Comparison of ENCODE assay signal across 9 cellular contexts in the genomic region with DNA sequence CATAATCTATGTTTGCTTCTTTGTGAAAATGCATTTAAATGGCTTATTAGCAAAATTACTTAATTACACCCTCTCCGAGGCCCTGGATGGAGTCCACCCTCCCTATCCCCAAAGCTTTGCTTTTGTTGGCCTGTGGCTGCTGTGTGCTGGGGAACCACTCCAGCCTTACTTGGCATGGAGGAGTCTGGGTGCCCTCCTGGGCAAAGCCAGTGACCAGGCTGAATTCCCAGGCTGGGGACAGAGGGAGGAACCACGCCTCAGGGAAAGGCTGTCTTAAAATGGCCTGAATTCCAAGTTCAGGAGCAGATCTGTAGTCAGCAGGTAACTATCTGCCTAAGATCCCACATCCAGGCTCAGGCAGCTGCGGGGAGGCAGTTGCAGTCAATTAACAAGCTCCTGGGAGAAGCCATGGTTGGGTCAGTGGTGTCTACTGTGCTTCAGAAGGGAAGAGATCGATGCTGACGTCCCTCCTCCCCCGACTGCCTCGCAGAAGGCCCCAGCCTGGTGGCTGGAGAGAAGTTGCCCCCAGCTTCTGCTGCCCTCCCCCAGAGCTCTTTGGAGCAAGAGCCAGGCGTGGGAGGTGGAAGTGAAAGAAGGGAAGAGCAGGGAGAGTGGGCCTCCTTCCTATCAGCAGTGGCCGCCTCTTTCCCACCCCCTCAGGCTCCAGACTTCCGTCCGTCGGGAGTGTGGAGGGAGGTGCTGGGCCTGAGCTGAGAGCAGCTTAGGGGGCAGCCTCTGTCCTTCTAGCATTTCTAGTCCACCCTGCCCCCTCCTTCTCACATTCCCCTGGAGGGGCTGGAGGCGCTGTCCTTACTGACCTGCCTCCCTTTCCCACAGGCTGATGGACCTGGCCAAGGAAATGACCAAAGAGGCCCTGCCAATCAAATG. TPM values are rescaled to one million over a fixed set of nuclear protein-coding genes. Genes with fewer than 3 reads are reported as not detected.
DNase-seq lines count a peak whose midpoint lies in the region; ATAC-seq and TF ChIP-seq lines count a peak whose summit lies in the region.
"Had no signal": no experiment of that assay in that cellular context is flagged by ENCODE, and none has a peak within 500 bp of the region (broad histone marks: within the 10 kb centered on the region; RNA-seq: fewer than 3 reads in every experiment).

No MANE protein-coding gene starts in this region.

- DNase-seq in KBM-7 (peak; percentile 76), caudate nucleus (lab: John Stamatoyannopoulos, UW) (peak in 14 of 61 donors; percentile 23 to 71 (median 40)), kidney glomerular epithelial cell (lab: John Stamatoyannopoulos, UW) (peak; percentile 49), smooth muscle cell (lab: John Stamatoyannopoulos, UW; ENCODE audit: unreplicated experiment) (peak; percentile 57), MM.1S (no peak), AML-193 (lab: John Stamatoyannopoulos, UW) (no peak)
- DNase-seq: T-helper 9 cell had no signal

- H3K36me3 ChIP-seq in smooth muscle cell (ENCODE audit: low read depth) (no peaks in the 10 kb centered on the region), MM.1S (replicated peaks; ENCODE audit: insufficient read depth, low read length) (no peaks in the 10 kb centered on the region)

- H3K9me3 ChIP-seq in smooth muscle cell (replicated peaks; ENCODE audit: low read depth) (no peaks in the 10 kb centered on the region), MM.1S (replicated peaks; ENCODE audit: insufficient read depth, low read length) (no peaks in the 10 kb centered on the region)

- no peaks in the 10 kb centered on the region for H3K9me2 ChIP-seq in MM.1S (replicated peaks; ENCODE audit: insufficient read depth, low read length)

- H3K4me1 ChIP-seq in smooth muscle cell (ENCODE audit: low read depth) (peaks cover 32% of the 10 kb centered on the region), MM.1S (ENCODE audit: low read length) (no peaks in the 10 kb centered on the region)

- TF ChIP-seq CTCF in smooth muscle cell (IDR thresholded peaks at IDR 0.05; ENCODE audit: borderline replicate concordance, insufficient read depth, poor library complexity, severe bottlenecking) (no peak), MM.1S (IDR thresholded peaks at IDR 0.05; ENCODE audit: low read length) (no peak)

- WGBS in smooth muscle cell (ENCODE audit: low lambda C conversion rate): 15% methylated on average over 13 of the region's 13 CpGs

- ATAC-seq in HG02678 (IDR thresholded peaks at IDR 0.05; ENCODE audit: unreplicated experiment) (no peak), GM21576 (IDR thresholded peaks at IDR 0.05; ENCODE audit: unreplicated experiment) (no peak)

- no peak overlapping the region for H3K4me3 ChIP-seq in smooth muscle cell
- no peak overlapping the region for H3K4me3 ChIP-seq in MM.1S (ENCODE audit: low read length)

- H2AFZ ChIP-seq in smooth muscle cell (ENCODE audit: low read depth) (no peak overlapping the region), MM.1S (ENCODE audit: low read length) (no peak overlapping the region)

- H3K9ac ChIP-seq in smooth muscle cell (ENCODE audit: low read depth): peak overlapping the region; percentile 78
- no peak overlapping the region for H3K9ac ChIP-seq in MM.1S (ENCODE audit: low read length)

- H3K27ac ChIP-seq in caudate nucleus (ENCODE audit: low read depth, low read length) (peak overlapping the region; percentile 53), smooth muscle cell (ENCODE audit: low read depth) (peak overlapping the region; percentile 95), MM.1S (ENCODE audit: low read length) (no peak overlapping the region)

- H3F3A ChIP-seq in smooth muscle cell (ENCODE audit: low read depth) (peaks cover 14% of the 10 kb centered on the region), MM.1S (ENCODE audit: insufficient read depth, low read length) (no peaks in the 10 kb centered on the region)

- in situ Hi-C loops in KBM-7 (cut with MboI; ENCODE audit: low pct_unique_long_range_greater_than_20kb, low sequenced_read_pairs): no loop called here

- H3K27me3 ChIP-seq in smooth muscle cell (ENCODE audit: low read depth) (no peaks in the 10 kb centered on the region), MM.1S (replicated peaks; ENCODE audit: insufficient read depth, low read length) (no peaks in the 10 kb centered on the region)

- H3K79me2 ChIP-seq in smooth muscle cell (ENCODE audit: low read depth): peaks cover 10% of the 10 kb centered on the region
- H3K79me2 ChIP-seq in MM.1S (ENCODE audit: low read length): no peaks in the 10 kb centered on the region

- peaks cover 4% of the 10 kb centered on the region for H4K20me1 ChIP-seq in smooth muscle cell (ENCODE audit: low read depth)
- no peaks in the 10 kb centered on the region for H4K20me1 ChIP-seq in MM.1S (ENCODE audit: insufficient read depth, low read length)

- H3K4me2 ChIP-seq in smooth muscle cell (peak overlapping the region; percentile 82), MM.1S (ENCODE audit: low read depth, low read length) (no peak overlapping the region)

RNA-seq across cellular contexts. Expression of a gene that starts 11.3 kb away (rescaled TPM):
- total RNA-seq in smooth muscle cell: 23.8 and 25.0 TPM in 2 replicates
- 30.7 and 39.3 TPM in 2 replicates for polyA plus RNA-seq in smooth muscle cell

RNA-seq across cellular contexts. Expression of a gene that starts 40.1 kb away (rescaled TPM):
- 18.1 and 20.4 TPM in 2 replicates for total RNA-seq in smooth muscle cell
- 8.4 and 9.5 TPM in 2 replicates for polyA plus RNA-seq in smooth muscle cell

RNA-seq across cellular contexts. Expression of a gene that starts 53.7 kb away (rescaled TPM):
- total RNA-seq in smooth muscle cell: not detected in 2 replicates
- not detected in 2 replicates for polyA plus RNA-seq in smooth muscle cell

Comparison
In these comparisons a context has a peak if more than half of its experiments do, and no peak if none do; other contexts are left out.
1. DNase-seq: peak in KBM-7 (single experiment), kidney glomerular epithelial cell (single experiment) and smooth muscle cell (single experiment); none in MM.1S (single experiment) and AML-193 (0 of 2).